In the genomic region with DNA sequence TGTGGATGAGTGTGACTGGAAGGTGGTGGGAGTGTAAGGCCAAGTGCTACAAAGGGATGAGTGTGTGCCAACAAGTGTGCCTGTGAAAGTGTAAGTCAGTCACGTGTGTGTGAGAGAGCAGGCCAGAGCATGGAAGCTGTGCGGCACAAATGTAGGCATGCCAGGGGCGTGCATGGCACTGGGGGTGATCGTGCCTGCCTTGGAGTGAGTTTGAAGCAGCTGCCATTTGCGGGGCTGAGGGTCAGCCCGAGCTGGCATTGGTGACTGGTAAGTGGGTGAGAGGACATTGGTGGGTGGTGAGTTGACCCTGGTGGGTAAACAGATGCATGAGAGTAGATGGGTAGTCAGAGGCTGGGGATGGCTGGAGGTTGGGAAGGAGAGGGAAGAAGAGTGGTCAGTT, we compare ENCODE assay signal across 1 cellular context.
TF ChIP-seq lines count a peak whose summit lies in the region.

No MANE protein-coding gene starts in this region.

TF ChIP-seq in WTC11, 78 proteins besides CTCF, POLR2A, EP300 and RAD21 (continued from another document):
- TF ChIP-seq ARID4B (CRISPR knock-in tag; IDR thresholded peaks at IDR 0.05; ENCODE audit: borderline replicate concordance) (no peak), JUN (CRISPR knock-in tag; IDR thresholded peaks at IDR 0.05) (no peak), ESRRA (CRISPR knock-in tag; IDR thresholded peaks at IDR 0.05; ENCODE audit: borderline replicate concordance) (no peak)
